In the genomic region with DNA sequence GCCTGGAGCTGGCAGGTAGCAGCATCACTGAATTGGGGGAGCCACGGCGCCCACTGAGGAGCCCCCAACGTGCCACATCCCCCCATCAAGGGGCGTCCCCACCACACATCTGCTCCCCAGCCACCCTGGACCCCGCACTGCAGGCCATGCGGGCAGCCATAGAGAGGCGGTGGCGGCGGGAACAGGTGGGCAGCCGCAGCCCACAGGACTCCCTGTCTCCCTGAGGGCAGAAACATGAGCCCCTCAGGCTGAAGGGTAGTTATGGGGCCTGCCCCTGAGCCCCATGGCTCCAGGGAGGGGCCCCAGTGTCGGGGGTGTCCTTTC, we compare ENCODE assay signal across 19 cellular contexts. TPM values are rescaled to one million over a fixed set of nuclear protein-coding genes. Genes with fewer than 3 reads are reported as not detected.
"Had no signal": no experiment of that assay in that cellular context is flagged by ENCODE, and none has a peak within 500 bp of the region (broad histone marks: within the 10 kb centered on the region; RNA-seq: fewer than 3 reads in every experiment).

No MANE protein-coding gene starts in this region.

- ATAC-seq: gastrocnemius medialis; heart left ventricle; left colon; SK-N-SH treated with all-trans-retinoic acid at 6 μM for 48 hours; stimulated activated naive B cell treated with anti-CD40 and anti-IgM and Interleukin-4, amounts not matched to agents 10 μg/mL and 1 μg/mL and 100 μg/mL, for 72 hours had no signal

- H3K27ac ChIP-seq: cardiac muscle cell, gastrocnemius medialis, heart left ventricle, tibial artery, uterus had no signal

- H3K9me3 ChIP-seq: gastrocnemius medialis had no signal

- H3K4me3 ChIP-seq: cardiac muscle cell, gastrocnemius medialis, heart left ventricle, tibial artery, uterus had no signal

- H3K36me3 ChIP-seq: cardiac muscle cell, gastrocnemius medialis, heart left ventricle, tibial artery, uterus had no signal

- DNase-seq: activated naive CD4-positive, alpha-beta T cell treated with anti-CD3 and anti-CD28 coated beads, Interleukin-2, amount 10 ng/mL, durations not matched to agents 7 days and 5 days; erythroblast; immature natural killer cell; mammary epithelial cell; occipital lobe; stimulated activated CD4-positive, alpha-beta T cell treated with anti-CD3 and anti-CD28 coated beads, Interleukin-15, amount 100 ng/mL, for 24 hours; stimulated activated CD4-positive, alpha-beta T cell treated with anti-CD3 and anti-CD28 coated beads, Interleukin-4, amount 100 ng/mL, for 1 hour; stimulated activated naive B cell treated with anti-CD40 and anti-IgM and Interleukin-4, amounts not matched to agents 10 μg/mL and 1 μg/mL and 100 μg/mL, for 72 hours; T1000 had no signal

- H3K4me1 ChIP-seq: gastrocnemius medialis, heart left ventricle, tibial artery, uterus had no signal

- FAIRE-seq: colon had no signal

- H3K27me3 ChIP-seq: cardiac muscle cell, uterus had no signal

RNA-seq across cellular contexts. Expression of a gene that starts 26.6 kb away (rescaled TPM):
- total RNA-seq: activated CD4-positive, alpha-beta memory T cell treated with anti-CD3 and anti-CD28 coated beads, Interleukin-2, amount 10 ng/mL, durations not matched to agents 7 days and 5 days; cardiac muscle cell; heart left ventricle; mammary epithelial cell; subcutaneous adipose tissue had no signal
- polyA plus RNA-seq: cardiac muscle cell, heart left ventricle, immature natural killer cell, mammary epithelial cell had no signal

RNA-seq across cellular contexts. Expression of a gene that starts 36.7 kb away (rescaled TPM):
- total RNA-seq: activated CD4-positive, alpha-beta memory T cell treated with anti-CD3 and anti-CD28 coated beads, Interleukin-2, amount 10 ng/mL, durations not matched to agents 7 days and 5 days; cardiac muscle cell; gastrocnemius medialis; occipital lobe; subcutaneous adipose tissue had no signal
- polyA plus RNA-seq: cardiac muscle cell, immature natural killer cell had no signal
